Comparison of ENCODE assay signal across 8 cellular contexts in the genomic region with DNA sequence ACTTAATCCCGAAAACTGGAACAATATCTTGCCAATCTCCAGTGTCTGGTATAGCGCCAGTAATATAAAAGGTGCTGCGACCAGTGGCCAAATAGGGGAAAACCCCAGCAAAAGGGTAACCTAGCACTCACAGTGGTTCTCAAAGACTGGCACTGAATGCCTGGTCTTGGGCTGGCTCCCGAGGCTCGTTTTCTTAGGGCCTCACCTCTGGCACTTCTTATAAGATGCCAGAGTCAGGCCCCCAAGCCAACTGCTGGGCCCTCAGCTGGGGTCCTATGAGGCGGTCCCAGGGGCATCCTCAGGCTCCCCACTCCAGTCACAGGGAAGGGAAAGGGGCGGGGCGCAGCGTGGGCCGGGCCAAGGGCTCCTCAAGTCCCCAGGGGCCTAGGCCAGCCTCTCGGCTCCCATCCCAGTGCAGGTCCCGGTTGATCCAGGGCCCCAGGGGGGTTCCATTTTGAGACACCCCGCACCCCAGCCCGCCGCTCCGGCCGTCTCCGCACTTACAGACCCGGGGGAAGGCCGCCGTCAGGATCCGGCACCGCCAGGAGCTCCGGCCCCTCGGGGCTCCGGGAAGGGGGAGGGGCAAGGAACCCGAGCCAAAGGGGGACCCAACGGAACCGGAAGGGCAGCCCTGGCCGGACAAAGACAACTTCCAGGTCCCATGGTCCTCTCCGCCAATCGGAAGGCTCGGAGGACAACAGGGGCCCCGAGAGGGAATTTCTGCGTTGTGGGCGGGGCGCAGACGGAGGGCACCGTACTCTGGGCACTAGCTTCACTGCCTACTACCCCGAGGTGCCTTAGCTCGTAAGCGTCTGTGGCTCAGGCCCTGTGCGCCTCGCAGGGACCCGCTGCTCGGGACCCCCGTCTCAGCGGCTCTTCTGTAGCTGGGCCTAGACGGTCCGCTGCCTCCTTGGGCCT. TPM values are rescaled to one million over a fixed set of nuclear protein-coding genes. Genes with fewer than 3 reads are reported as not detected.
DNase-seq lines count a peak whose midpoint lies in the region; ATAC-seq lines count a peak whose summit lies in the region.

Gene ZBTB26, minus strand, starts transcription at position 580 of the 918 bp plus-strand sequence. CDS start 11,578 bp downstream, outside the sequence.

- H3K27ac ChIP-seq in esophagus (ENCODE audit: low read depth in 2 of 2, low read length in 1 of 2) (peak within 1 kb of the TSS; percentile 73 to 89), muscle layer of colon (ENCODE audit: low read depth, low read length) (peak within 1 kb of the TSS; percentile 95)

- H3K9me3 ChIP-seq in esophagus (ENCODE audit: control insufficient read depth in 2 of 2, insufficient read depth in 1 of 2, low read depth in 1 of 2, low read length in 1 of 2) (no peaks in the 10 kb centered on the region), muscle layer of colon (ENCODE audit: low read length) (no peaks in the 10 kb centered on the region)

- H3K4me1 Mint-ChIP-seq in IgD-negative memory B cell, result peaks cover 12 to 17% (median 17%) of the 10 kb centered on the region in 3 donors

- DNase-seq in DMS153 (lab: John Stamatoyannopoulos, UW) (peak; percentile 85), OCI-M1 (lab: John Stamatoyannopoulos, UW) (peak; percentile 96), activated T-cell treated with anti-CD3 and anti-CD28 coated beads for 48 hours (ENCODE audit: low read depth) (peak; percentile 87)
- peak; percentile 76 for DNase-seq in stimulated activated CD8-positive, alpha-beta memory T cell treated with anti-CD3 and anti-CD28 coated beads, Interleukin-7, amount 100 ng/mL, for 24 hours (ENCODE audit: low read depth)

- H3K4me3 ChIP-seq in esophagus (ENCODE audit: low read depth in 1 of 2, low read length in 2 of 2), result peak within 1 kb of the TSS; percentile 67 to 91
- peak within 1 kb of the TSS; percentile 79 to 100 for H3K4me3 ChIP-seq in muscle layer of colon (ENCODE audit: low read depth in 1 of 2, low read length in 2 of 2)

- peak within 1 kb of the TSS in 2 of 3 donors; percentile 67 to 97 for H3K27ac Mint-ChIP-seq in IgD-negative memory B cell

- peak within 1 kb of the TSS; percentile 69 for H3K9ac ChIP-seq in muscle layer of colon (ENCODE audit: low read length)

- no peaks in the 10 kb centered on the region for H3K36me3 ChIP-seq in esophagus (ENCODE audit: control insufficient read depth in 2 of 2, insufficient read depth in 2 of 2, low read length in 1 of 2)
- peaks cover 1% of the 10 kb centered on the region for H3K36me3 ChIP-seq in muscle layer of colon (ENCODE audit: insufficient read depth, low read length)

- peaks cover 5% of the 10 kb centered on the region for H3K36me3 Mint-ChIP-seq in IgD-negative memory B cell

- H3K4me1 ChIP-seq in esophagus (ENCODE audit: control insufficient read depth in 2 of 2, insufficient read depth in 2 of 2, low read length in 1 of 2) (no peaks in the 10 kb centered on the region), muscle layer of colon (ENCODE audit: insufficient read depth, low read length) (peaks cover 22% of the 10 kb centered on the region)

- no peak within 1 kb of the TSS for H3K4me3 Mint-ChIP-seq in IgD-negative memory B cell

- ATAC-seq in GM21576 (IDR thresholded peaks at IDR 0.05; ENCODE audit: unreplicated experiment), result peak; percentile 96

- H3K27me3 ChIP-seq in esophagus (ENCODE audit: control insufficient read depth in 1 of 2, insufficient read depth in 2 of 2, low read length in 2 of 2), result no peaks in the 10 kb centered on the region
- no peaks in the 10 kb centered on the region for H3K27me3 ChIP-seq in muscle layer of colon (ENCODE audit: control insufficient read depth in 1 of 2, insufficient read depth in 2 of 2, low read length in 2 of 2)

- no peaks in the 10 kb centered on the region for H3K27me3 Mint-ChIP-seq in IgD-negative memory B cell

- 1% methylated on average over 45 to 50 of the region's 50 CpGs for WGBS in esophagus, 2 donors

- no peaks in the 10 kb centered on the region for H3K9me3 Mint-ChIP-seq in IgD-negative memory B cell

RNA-seq across cellular contexts. Expression of gene ZBTB26, which starts in this region (rescaled TPM):
- polyA plus RNA-seq in IgD-negative memory B cell (2.3 TPM), esophagus (1 to 10 TPM; 2.0 to 2.1 TPM)

Comparison
In these comparisons a context has a peak if more than half of its experiments do, and no peak if none do; other contexts are left out.
1. Peak in every context shown above with its lines: DNase-seq, ATAC-seq, H3K4me3 ChIP-seq and H3K27ac ChIP-seq.